ENCODE assay signal across 8 cellular contexts in the genomic region with DNA sequence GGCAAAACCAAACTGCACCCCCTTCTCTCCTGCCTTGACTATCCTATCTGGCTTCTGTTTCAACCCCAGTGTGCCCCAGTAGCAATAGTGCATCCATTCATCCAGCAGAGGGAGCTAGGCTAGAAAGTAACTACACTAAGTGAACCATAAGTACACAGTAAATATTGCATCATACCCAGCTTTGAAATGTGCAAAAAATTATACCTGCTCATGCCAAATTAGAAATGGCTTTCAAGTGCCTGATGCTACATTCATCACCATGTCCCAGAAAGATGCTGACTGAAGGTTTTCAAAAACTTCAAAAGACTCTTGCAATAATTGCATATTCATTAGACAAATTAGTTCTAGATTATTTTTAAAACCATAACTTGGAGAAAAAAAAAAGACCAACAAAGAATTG.
DNase-seq lines count a peak whose midpoint lies in the region; ATAC-seq, FAIRE-seq and TF ChIP-seq lines count a peak whose summit lies in the region.

No MANE protein-coding gene starts in this region.

- no peak overlapping the region for H3K4me3 ChIP-seq in mucosa of descending colon

- ATAC-seq in HG02840 (IDR thresholded peaks at IDR 0.05; ENCODE audit: low FRiP score, unreplicated experiment) (peak; percentile 84), mucosa of descending colon (peak; percentile 93)

- intact Hi-C loops in mucosa of descending colon (cut with DNase I, micrococcal nuclease), result no loop called here

- DNase-seq in AML-193 (lab: John Stamatoyannopoulos, UW) (peak; percentile 79 to 89), GM18507 (ENCODE audit: extremely low spot score, insufficient read length, low read depth) (peak; percentile 22), NCI-H1048 (lab: John Stamatoyannopoulos, UW) (peak; percentile 26), SK-N-DZ (ENCODE audit: low spot score) (peak; percentile 62), epidermal melanocyte (ENCODE audit: insufficient read length, low spot score) (peak; percentile 45), mucosa of descending colon (peak in 1 of 3 donors; percentile 84)
- no peak for DNase-seq in activated CD8-positive, alpha-beta memory T cell treated with anti-CD3 and anti-CD28 coated beads, Interleukin-2, amount 50 U/mL, for 48 hours

- no peaks in the 10 kb centered on the region for H3K9me3 ChIP-seq in mucosa of descending colon

- peak; percentile 83 for FAIRE-seq in GM18507 (lab: Jason Lieb, UNC)

- TF ChIP-seq CTCF in mucosa of descending colon (IDR thresholded peaks at IDR 0.05), result peak; percentile 58

- H3K4me1 ChIP-seq in mucosa of descending colon (ENCODE audit: low read depth), result no peaks in the 10 kb centered on the region

- no peaks in the 10 kb centered on the region for H3K36me3 ChIP-seq in mucosa of descending colon (ENCODE audit: low read depth)
